In genomic region chr9:23622396-23622795, GRCh38 we compare ENCODE assay signal across 20 cellular contexts.
"Had no signal": no experiment of that assay in that cellular context is flagged by ENCODE, and none has a peak within 500 bp of the region (broad histone marks: within the 10 kb centered on the region; RNA-seq: fewer than 3 reads in every experiment).

No MANE protein-coding gene starts in this region.

- H3K4me1 Mint-ChIP-seq: central memory CD8-positive, alpha-beta T cell; natural killer cell; stimulated activated memory B cell treated with anti-CD40 and anti-IgM and Interleukin-4, amounts not matched to agents 10 μg/mL and 1 μg/mL and 100 μg/mL, for 72 hours had no signal

- H3K4me1 ChIP-seq: colonic mucosa, gastrocnemius medialis, lower lobe of right lung, parathyroid adenoma, spleen, upper lobe of left lung had no signal

- H3K27ac Mint-ChIP-seq: activated T-cell treated with anti-CD3 and anti-CD28 coated beads, Interleukin-2, amount 50 U/mL, for 72 hours; natural killer cell; stimulated activated memory B cell treated with anti-CD40 and anti-IgM and Interleukin-4, amounts not matched to agents 10 μg/mL and 1 μg/mL and 100 μg/mL, for 72 hours; T-helper 2 cell treated with Interferon-gamma antibody and Interleukin-4, amounts not matched to agents 5 μg/mL and 100 μg/mL, for 36 hours had no signal

- H3K27me3 Mint-ChIP-seq: central memory CD8-positive, alpha-beta T cell; stimulated activated memory B cell treated with anti-CD40 and anti-IgM and Interleukin-4, amounts not matched to agents 10 μg/mL and 1 μg/mL and 100 μg/mL, for 72 hours had no signal

- H3K36me3 ChIP-seq: colonic mucosa, gastrocnemius medialis, lower lobe of right lung, spleen, thoracic aorta, upper lobe of left lung had no signal

- H3K36me3 Mint-ChIP-seq: natural killer cell; stimulated activated memory B cell treated with anti-CD40 and anti-IgM and Interleukin-4, amounts not matched to agents 10 μg/mL and 1 μg/mL and 100 μg/mL, for 72 hours had no signal

- ATAC-seq: activated T-cell treated with anti-CD3 and anti-CD28 coated beads, Interleukin-2, amount 50 U/mL, for 72 hours; esophagus mucosa; gastrocnemius medialis; lower lobe of right lung; natural killer cell; stimulated activated memory B cell treated with anti-CD40 and anti-IgM and Interleukin-4, amounts not matched to agents 10 μg/mL and 1 μg/mL and 100 μg/mL, for 72 hours had no signal

- H3K27ac ChIP-seq: colonic mucosa, lower lobe of right lung, parathyroid adenoma, spleen, thoracic aorta, upper lobe of left lung had no signal

- DNase-seq: activated CD4-positive, CD25-positive, alpha-beta regulatory T cell; activated CD8-positive, alpha-beta memory T cell treated with anti-CD3 and anti-CD28 coated beads for 24 hours; activated CD8-positive, alpha-beta memory T cell treated with anti-CD3 and anti-CD28 coated beads, Interleukin-2, amount 50 U/mL, for 48 hours; activated effector memory CD4-positive, alpha-beta T cell treated with anti-CD3 and anti-CD28 coated beads, Interleukin-2, amount 50 U/mL, for 16 hours; activated naive CD4-positive, alpha-beta T cell treated with anti-CD3 and anti-CD28 coated beads, Interleukin-2, amount 50 U/mL, for 16 hours; activated T-cell treated with anti-CD3 and anti-CD28 coated beads, Interleukin-2, amount 50 U/mL, for 72 hours; aorta; colonic mucosa; gastrocnemius medialis; lower lobe of right lung; natural killer cell; spleen; stimulated activated CD4-positive, alpha-beta T cell treated with anti-CD3 and anti-CD28 coated beads, Interleukin-4, amount 100 ng/mL, for 4 hours; upper lobe of left lung had no signal

- H3K4me3 ChIP-seq: colonic mucosa, gastrocnemius medialis, lower lobe of right lung, spleen, thoracic aorta, upper lobe of left lung had no signal

- H3K9me3 ChIP-seq: colonic mucosa, gastrocnemius medialis, lower lobe of right lung, thoracic aorta, upper lobe of left lung had no signal

- H3K27me3 ChIP-seq: colonic mucosa, gastrocnemius medialis, spleen, upper lobe of left lung had no signal

- H3K4me3 Mint-ChIP-seq: activated T-cell treated with anti-CD3 and anti-CD28 coated beads, Interleukin-2, amount 50 U/mL, for 72 hours; central memory CD8-positive, alpha-beta T cell; natural killer cell; stimulated activated memory B cell treated with anti-CD40 and anti-IgM and Interleukin-4, amounts not matched to agents 10 μg/mL and 1 μg/mL and 100 μg/mL, for 72 hours; T-helper 2 cell treated with Interferon-gamma antibody and Interleukin-4, amounts not matched to agents 5 μg/mL and 100 μg/mL, for 36 hours had no signal
